In genomic region chr2:227939271-227940027, GRCh38 we compare ENCODE assay signal across 8 cellular contexts.
DNase-seq lines count a peak whose midpoint lies in the region; ATAC-seq and TF ChIP-seq lines count a peak whose summit lies in the region.

No MANE protein-coding gene starts in this region.

- peak; percentile 50 for TF ChIP-seq CTCF in kidney epithelial cell (IDR thresholded peaks at IDR 0.05; ENCODE audit: insufficient read depth, low read length, poor library complexity, severe bottlenecking)

- H3K27me3 ChIP-seq in kidney epithelial cell (ENCODE audit: control insufficient read depth, insufficient read depth, low read length): no peaks in the 10 kb centered on the region

- DNase-seq in Ammon's horn (ENCODE audit: low spot score) (peak; percentile 87), NCI-H1092 treated with DMSO at 0.1 percent for 48 hours (lab: John Stamatoyannopoulos, UW) (peak; percentile 52), astrocyte of the hippocampus (ENCODE audit: low read depth, low spot score) (peak; percentile 41), kidney epithelial cell (ENCODE audit: low read depth) (no peak), HPDE6-E6E7 (ENCODE audit: extremely low spot score) (no peak)

- H3K4me3 ChIP-seq in kidney epithelial cell (ENCODE audit: low read depth, low read length): no peak overlapping the region

- H3K36me3 ChIP-seq in kidney epithelial cell (ENCODE audit: control insufficient read depth, insufficient read depth, low read length): no peaks in the 10 kb centered on the region

- peak; percentile 69 for ATAC-seq in GM19351 (IDR thresholded peaks at IDR 0.05; ENCODE audit: unreplicated experiment)
- ATAC-seq in GM19455 (IDR thresholded peaks at IDR 0.05; ENCODE audit: unreplicated experiment): no peak
- no peak for ATAC-seq in HG03108 (IDR thresholded peaks at IDR 0.05; ENCODE audit: unreplicated experiment)

Comparison
In these comparisons a context has a peak if more than half of its experiments do, and no peak if none do; other contexts are left out.
1. DNase-seq: peak in Ammon's horn (single experiment), NCI-H1092 treated with DMSO at 0.1 percent for 48 hours (single experiment) and astrocyte of the hippocampus (single experiment); none in kidney epithelial cell (single experiment) and HPDE6-E6E7 (single experiment).